13 cellular contexts compared by ENCODE assay signal in genomic region chr1:56610770-56611169, GRCh38. TPM values are rescaled to one million over a fixed set of nuclear protein-coding genes. Genes with fewer than 3 reads are reported as not detected.
"Had no signal": no experiment of that assay in that cellular context is flagged by ENCODE, and none has a peak within 500 bp of the region (broad histone marks: within the 10 kb centered on the region; RNA-seq: fewer than 3 reads in every experiment).

No MANE protein-coding gene starts in this region.

RNA-seq across cellular contexts. Expression of gene PLPP3, which starts 31.4 kb away (rescaled TPM):
- total RNA-seq: activated CD4-positive, alpha-beta memory T cell treated with anti-CD3 and anti-CD28 coated beads for 36 hours; activated CD4-positive, alpha-beta memory T cell treated with anti-CD3 and anti-CD28 coated beads, Interleukin-2, amount 10 ng/mL, durations not matched to agents 7 days and 5 days; activated CD4-positive, alpha-beta T cell treated with anti-CD3 and anti-CD28 coated beads for 36 hours; activated CD4-positive, alpha-beta T cell treated with anti-CD3 and anti-CD28 coated beads, Interleukin-2, amount 10 ng/mL, durations not matched to agents 24 days and 14 days; activated CD4-positive, alpha-beta T cell treated with anti-CD3 and anti-CD28 coated beads, Interleukin-2, amount 10 ng/mL, durations not matched to agents 7 days and 5 days; activated CD8-positive, alpha-beta memory T cell treated with anti-CD3 and anti-CD28 coated beads for 36 hours; activated CD8-positive, alpha-beta memory T cell treated with anti-CD3 and anti-CD28 coated beads, Interleukin-2, amount 10 ng/mL, durations not matched to agents 7 days and 5 days; activated CD8-positive, alpha-beta T cell treated with anti-CD3 and anti-CD28 coated beads for 36 hours; activated CD8-positive, alpha-beta T cell treated with anti-CD3 and anti-CD28 coated beads, Interleukin-2, amount 10 ng/mL, durations not matched to agents 7 days and 5 days; T-helper 1 cell treated with Interleukin-12 subunit alpha and Interleukin-12 subunit beta and Interleukin-4 antibody, amounts not matched to agents 30 ng/mL and 1 ng/mL, for 36 hours; T-helper 2 cell treated with Interferon-gamma antibody and Interleukin-4, amounts not matched to agents 100 ng/mL and 5 ng/mL, for 36 hours had no signal

RNA-seq across cellular contexts. Expression of gene PRKAA2, which starts 34.3 kb away (rescaled TPM):
- total RNA-seq: activated B cell treated with CpG ODN at 0.5 μM for 24 hours; activated CD4-positive, alpha-beta memory T cell treated with anti-CD3 and anti-CD28 coated beads for 36 hours; activated CD4-positive, alpha-beta memory T cell treated with anti-CD3 and anti-CD28 coated beads, Interleukin-2, amount 10 ng/mL, durations not matched to agents 7 days and 5 days; activated CD4-positive, alpha-beta T cell treated with anti-CD3 and anti-CD28 coated beads, Interleukin-2, amount 10 ng/mL, durations not matched to agents 24 days and 14 days; activated CD4-positive, alpha-beta T cell treated with anti-CD3 and anti-CD28 coated beads, Interleukin-2, amount 10 ng/mL, durations not matched to agents 7 days and 5 days; activated CD8-positive, alpha-beta memory T cell treated with anti-CD3 and anti-CD28 coated beads for 36 hours; activated CD8-positive, alpha-beta memory T cell treated with anti-CD3 and anti-CD28 coated beads, Interleukin-2, amount 10 ng/mL, durations not matched to agents 7 days and 5 days; activated CD8-positive, alpha-beta T cell treated with anti-CD3 and anti-CD28 coated beads for 36 hours; activated CD8-positive, alpha-beta T cell treated with anti-CD3 and anti-CD28 coated beads, Interleukin-2, amount 10 ng/mL, durations not matched to agents 7 days and 5 days; T-helper 1 cell treated with Interleukin-12 subunit alpha and Interleukin-12 subunit beta and Interleukin-4 antibody, amounts not matched to agents 30 ng/mL and 1 ng/mL, for 36 hours; T-helper 17 cell; T-helper 2 cell treated with Interferon-gamma antibody and Interleukin-4, amounts not matched to agents 100 ng/mL and 5 ng/mL, for 36 hours had no signal
